Comparison of ENCODE assay signal across 28 cellular contexts in genomic region chr22:46687045-46687444, GRCh38.
"Had no signal": no experiment of that assay in that cellular context is flagged by ENCODE, and none has a peak within 500 bp of the region (broad histone marks: within the 10 kb centered on the region; RNA-seq: fewer than 3 reads in every experiment).

No MANE protein-coding gene starts in this region.

- H3K27ac ChIP-seq: coronary artery, vagina had no signal

- H3K4me3 ChIP-seq: body of pancreas, coronary artery, dorsolateral prefrontal cortex, gastroesophageal sphincter, lung, mucosa of descending colon, thyroid gland, upper lobe of left lung, vagina had no signal

- H3K4me3 Mint-ChIP-seq: activated CD4-positive, alpha-beta T cell treated with anti-CD3 and anti-CD28 coated beads for 36 hours; activated naive CD8-positive, alpha-beta T cell; nephron; stimulated activated effector memory CD8-positive, alpha-beta T cell treated with anti-CD3 and anti-CD28 coated beads, Interleukin-12 subunit alpha, Interleukin-12 subunit beta, amount 100 ng/mL, for 72 hours; stimulated activated naive CD8-positive, alpha-beta T cell treated with anti-CD3 and anti-CD28 coated beads, Interleukin-15, amount 100 ng/mL, for 72 hours; T-cell had no signal

- H3K4me1 ChIP-seq: vagina had no signal

- H3K9me3 Mint-ChIP-seq: nephron; stimulated activated effector memory CD8-positive, alpha-beta T cell treated with anti-CD3 and anti-CD28 coated beads, Interleukin-12 subunit alpha, Interleukin-12 subunit beta, amount 100 ng/mL, for 72 hours; stimulated activated naive CD8-positive, alpha-beta T cell treated with anti-CD3 and anti-CD28 coated beads, Interleukin-15, amount 100 ng/mL, for 72 hours; T-cell had no signal

- H3K27ac Mint-ChIP-seq: activated CD4-positive, alpha-beta T cell treated with anti-CD3 and anti-CD28 coated beads for 36 hours; nephron; stimulated activated naive CD8-positive, alpha-beta T cell treated with anti-CD3 and anti-CD28 coated beads, Interleukin-15, amount 100 ng/mL, for 72 hours; T-cell had no signal

- H3K9me3 ChIP-seq: body of pancreas, gastroesophageal sphincter, mucosa of descending colon, thyroid gland, upper lobe of left lung, vagina had no signal

- DNase-seq: activated CD4-positive, alpha-beta T cell treated with anti-CD3 and anti-CD28 coated beads for 36 hours; activated CD4-positive, alpha-beta T cell treated with anti-CD3 and anti-CD28 coated beads, Interleukin-2, amount 50 U/mL, for 4 hours; activated CD4-positive, CD25-positive, alpha-beta regulatory T cell; activated CD8-positive, alpha-beta memory T cell treated with anti-CD3 and anti-CD28 coated beads for 24 hours; activated effector memory CD4-positive, alpha-beta T cell treated with Interleukin-2 at 50 U/mL for 16 hours; activated naive CD4-positive, alpha-beta T cell treated with Interleukin-2 at 50 U/mL for 16 hours; anterior cingulate cortex; effector memory CD4-positive, alpha-beta T cell; erythroblast; head of caudate nucleus; kidney glomerular epithelial cell; stimulated activated CD4-positive, alpha-beta T cell treated with anti-CD3 and anti-CD28 coated beads, Interleukin-4, amount 100 ng/mL, for 24 hours; stimulated activated naive CD8-positive, alpha-beta T cell treated with anti-CD3 and anti-CD28 coated beads, Interleukin-15, amount 100 ng/mL, for 72 hours; T-cell; thyroid gland had no signal

- H3K4me1 Mint-ChIP-seq: nephron had no signal

- ATAC-seq: activated CD4-positive, alpha-beta T cell treated with anti-CD3 and anti-CD28 coated beads for 36 hours; gastroesophageal sphincter; left lobe of liver; sciatic nerve; stimulated activated effector memory CD8-positive, alpha-beta T cell treated with anti-CD3 and anti-CD28 coated beads, Interleukin-12 subunit alpha, Interleukin-12 subunit beta, amount 100 ng/mL, for 72 hours; stimulated activated naive CD8-positive, alpha-beta T cell treated with anti-CD3 and anti-CD28 coated beads, Interleukin-15, amount 100 ng/mL, for 72 hours; T-cell had no signal

- H3K27me3 ChIP-seq: body of pancreas, dorsolateral prefrontal cortex, gastroesophageal sphincter, thyroid gland, upper lobe of left lung, vagina had no signal

- H3K27me3 Mint-ChIP-seq: activated CD4-positive, alpha-beta T cell treated with anti-CD3 and anti-CD28 coated beads for 36 hours; activated naive CD8-positive, alpha-beta T cell; stimulated activated naive CD8-positive, alpha-beta T cell treated with anti-CD3 and anti-CD28 coated beads, Interleukin-15, amount 100 ng/mL, for 72 hours; T-cell had no signal
